Comparison of ENCODE assay signal across 8 cellular contexts in the genomic region with DNA sequence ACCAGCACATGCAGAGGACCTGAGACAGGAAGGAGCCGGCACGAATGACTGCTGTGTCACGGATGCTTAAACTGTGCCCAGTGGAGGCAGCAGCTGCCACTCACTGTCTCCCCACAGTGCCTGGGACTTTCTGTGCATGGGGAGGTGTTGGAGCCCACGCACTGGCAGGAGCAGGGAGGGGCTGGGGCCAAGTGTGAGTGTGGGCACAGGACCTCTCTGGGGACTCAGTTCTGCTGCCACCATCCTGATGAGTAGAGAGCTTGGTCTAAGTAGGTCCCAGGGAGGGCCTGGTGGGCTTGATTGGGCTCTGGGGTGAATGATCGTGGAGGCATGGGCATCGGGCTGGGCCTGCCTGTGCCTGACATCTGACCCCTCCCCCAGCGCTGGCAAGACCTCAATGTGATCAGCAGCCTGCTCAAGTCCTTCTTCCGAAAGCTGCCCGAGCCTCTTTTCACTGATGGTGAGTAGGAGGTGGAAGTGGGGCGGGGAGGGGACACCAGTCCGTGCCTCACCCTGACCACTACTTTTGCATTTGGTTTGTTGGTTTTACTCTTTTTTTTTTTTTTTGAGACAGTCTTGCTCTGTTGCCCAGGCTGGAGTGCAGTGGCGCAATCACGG. TPM values are rescaled to one million over a fixed set of nuclear protein-coding genes. Genes with fewer than 3 reads are reported as not detected.
DNase-seq lines count a peak whose midpoint lies in the region; ATAC-seq and TF ChIP-seq lines count a peak whose summit lies in the region.
"Not testable (repeated sequence)": the region's sequence is repeated elsewhere in the genome, so short reads cannot be mapped to it uniquely, and the experiment has no call there.

No MANE protein-coding gene starts in this region.

- TF ChIP-seq EP300 in transverse colon (IDR thresholded peaks at IDR 0.05; ENCODE audit: low read depth): not testable (repeated sequence)

- TF ChIP-seq CTCF in left ventricle myocardium inferior (IDR thresholded peaks at IDR 0.05; ENCODE audit: borderline replicate concordance); transverse colon (IDR thresholded peaks at IDR 0.05): not testable (repeated sequence)

- not testable (repeated sequence) for H3K9me3 ChIP-seq in left ventricle myocardium inferior (replicated peaks); transverse colon

- in situ Hi-C loops in transverse colon (cut with MboI; ENCODE audit: low pct_ligation_motif_present in 1 of 4, low pct_unique_long_range_greater_than_20kb in 1 of 4, low sequenced_read_pairs in 3 of 4): loop anchor here in 2 of 4 donors (5.0 to 25.0 kb wide), 2 partner anchors 53 to 177 kb away; partner anchors contain the start of gene EPOP (in 1 of the 2)

- H3K27me3 ChIP-seq in left ventricle myocardium inferior (ENCODE audit: low read depth); transverse colon: not testable (repeated sequence)

- 70% methylated on average over 13 of the region's 13 CpGs; no CpG with 5 or more reads in 1 of the 2 donors for WGBS in transverse colon (ENCODE audit: low coverage in 1 of 2), 2 donors

- TF ChIP-seq POLR2A in transverse colon (IDR thresholded peaks at IDR 0.05): not testable (repeated sequence)

- not testable (repeated sequence) for H3K27ac Mint-ChIP-seq in activated naive CD8-positive, alpha-beta T cell treated with anti-CD3 and anti-CD28 coated beads, Interleukin-2, amount 50 U/mL, for 24 hours

- H3K36me3 Mint-ChIP-seq in activated naive CD8-positive, alpha-beta T cell treated with anti-CD3 and anti-CD28 coated beads, Interleukin-2, amount 50 U/mL, for 24 hours (ENCODE audit: low read depth): not testable (repeated sequence)

- H3K27me3 Mint-ChIP-seq in activated naive CD8-positive, alpha-beta T cell treated with anti-CD3 and anti-CD28 coated beads, Interleukin-2, amount 50 U/mL, for 24 hours: not testable (repeated sequence)

- H3K27ac ChIP-seq in left ventricle myocardium inferior (replicated peaks) (peak overlapping the region; percentile 82), transverse colon (peak overlapping the region in 3 of 4 donors; percentile 19 to 71 (median 36))

- H3K4me1 Mint-ChIP-seq in activated naive CD8-positive, alpha-beta T cell treated with anti-CD3 and anti-CD28 coated beads, Interleukin-2, amount 50 U/mL, for 24 hours: not testable (repeated sequence)

- peak; percentile 14 for DNase-seq in T-helper 9 cell
- peak; percentile 28 for DNase-seq in activated naive CD8-positive, alpha-beta T cell treated with anti-CD3 and anti-CD28 coated beads, Interleukin-2, amount 50 U/mL, for 24 hours
- DNase-seq in left ventricle myocardium inferior: not testable (repeated sequence)
- DNase-seq in stimulated activated CD4-positive, alpha-beta T cell treated with anti-CD3 and anti-CD28 coated beads, Interleukin-15, amount 100 ng/mL, for 24 hours: peak; percentile 45
- DNase-seq in transverse colon: peak; percentile 67

- H3K36me3 ChIP-seq in left ventricle myocardium inferior: peaks cover 61% of the 10 kb centered on the region
- not testable (repeated sequence) for H3K36me3 ChIP-seq in transverse colon

- intact Hi-C loops in left ventricle myocardium inferior (cut with micrococcal nuclease): loop anchor here (10.0 kb wide), 1 partner anchor 61 kb away; the partner anchor contains the start of gene ARHGAP23
- intact Hi-C loops in transverse colon (cut with DNase I; ENCODE audit: low total_unique reads): loop anchor here (5.0 kb wide), 2 partner anchors 43 to 58 kb away; partner anchors contain the start of gene ARHGAP23

- H3K9me3 Mint-ChIP-seq in activated naive CD8-positive, alpha-beta T cell treated with anti-CD3 and anti-CD28 coated beads, Interleukin-2, amount 50 U/mL, for 24 hours: not testable (repeated sequence)

- H3K4me3 ChIP-seq in left ventricle myocardium inferior, transverse colon: not testable (repeated sequence)

- peaks cover 36% of the 10 kb centered on the region for H3K4me1 ChIP-seq in left ventricle myocardium inferior
- H3K4me1 ChIP-seq in transverse colon: not testable (repeated sequence)

- not testable (repeated sequence) for H3K4me3 Mint-ChIP-seq in activated naive CD8-positive, alpha-beta T cell treated with anti-CD3 and anti-CD28 coated beads, Interleukin-2, amount 50 U/mL, for 24 hours

- peak; percentile 81 for ATAC-seq in GM18498 (IDR thresholded peaks at IDR 0.05; ENCODE audit: unreplicated experiment)
- peak; percentile 60 for ATAC-seq in GM21423 (IDR thresholded peaks at IDR 0.05; ENCODE audit: unreplicated experiment)
- peak; percentile 54 for ATAC-seq in HG03060 (IDR thresholded peaks at IDR 0.05; ENCODE audit: low read depth, unreplicated experiment)
- ATAC-seq in activated naive CD8-positive, alpha-beta T cell treated with anti-CD3 and anti-CD28 coated beads, Interleukin-2, amount 50 U/mL, for 24 hours: peak; percentile 49

RNA-seq across cellular contexts. Expression of gene ARHGAP23, which starts 57.5 kb away (rescaled TPM):
- total RNA-seq in left ventricle myocardium inferior: 60.8 TPM
- total RNA-seq in transverse colon: 10 to 100 TPM in 3 of 4 donors, 1 to 10 TPM in 1; 4.5 to 21.7 (median 17.0) TPM
